ENCODE assay signal across 9 cellular contexts in genomic region chr17:50785942-50786570, GRCh38. TPM values are rescaled to one million over a fixed set of nuclear protein-coding genes. Genes with fewer than 3 reads are reported as not detected.
DNase-seq lines count a peak whose midpoint lies in the region; ATAC-seq and TF ChIP-seq lines count a peak whose summit lies in the region.
"Had no signal": no experiment of that assay in that cellular context is flagged by ENCODE, and none has a peak within 500 bp of the region (broad histone marks: within the 10 kb centered on the region; RNA-seq: fewer than 3 reads in every experiment).

No MANE protein-coding gene starts in this region.

- no peaks in the 10 kb centered on the region for H3K36me3 ChIP-seq in thyroid gland
- H3K36me3 ChIP-seq: neural progenitor cell had no signal

- DNase-seq in NCI-H1105 treated with DMSO at 0.1 percent for 48 hours (lab: John Stamatoyannopoulos, UW) (peak; percentile 20), NCI-H1105 (lab: John Stamatoyannopoulos, UW) (no peak), caudate nucleus (lab: John Stamatoyannopoulos, UW) (peak in 20 of 61 donors; percentile 4 to 82 (median 16)), left lobe of liver (ENCODE audit: low spot score) (no peak), thyroid gland (peak; percentile 52 to 55), ecto neural progenitor cell (ENCODE audit: low spot score) (no peak)

- intact Hi-C loops in thyroid gland (cut with DNase I): loop anchor here (10.0 kb wide), 1 partner anchor 169 kb away; no protein-coding TSS in a partner anchor

- peaks cover 0 to 14% of the 10 kb centered on the region in 2 donors for H3K4me1 ChIP-seq in thyroid gland

- no peaks in the 10 kb centered on the region for H3K9me3 ChIP-seq in thyroid gland

- no peak overlapping the region for H3K4me3 ChIP-seq in thyroid gland (replicated peaks in 1 of 3)
- H3K4me3 ChIP-seq: neural progenitor cell had no signal

- no peak for TF ChIP-seq POLR2A in thyroid gland (IDR thresholded peaks at IDR 0.05)

- no peak for TF ChIP-seq CTCF in thyroid gland (IDR thresholded peaks at IDR 0.05)

- H3K27ac ChIP-seq in caudate nucleus (ENCODE audit: low read depth, low read length) (peak overlapping the region; percentile 75), thyroid gland (peak overlapping the region in 1 of 3 donors; percentile 17)
- H3K27ac ChIP-seq: neural progenitor cell had no signal

- WGBS in thyroid gland, 2 donors: 60 to 62% methylated on average over 9 of the region's 9 CpGs

- no peaks in the 10 kb centered on the region for H3K27me3 ChIP-seq in thyroid gland
- H3K27me3 ChIP-seq: neural progenitor cell had no signal

- ATAC-seq in left lobe of liver (peak; percentile 76), GM21381 (IDR thresholded peaks at IDR 0.05; ENCODE audit: unreplicated experiment) (no peak), GM21390 (IDR thresholded peaks at IDR 0.05; ENCODE audit: unreplicated experiment) (no peak)

RNA-seq across cellular contexts. Expression of gene ANKRD40CL, which starts 18.7 kb away (rescaled TPM):
- total RNA-seq in left lobe of liver: not detected
- total RNA-seq in thyroid gland: not detected

RNA-seq across cellular contexts. Expression of gene WFIKKN2, which starts 49.3 kb away (rescaled TPM):
- total RNA-seq in left lobe of liver (0.08 TPM), thyroid gland (under 1 TPM in 1 of 4 donors, not detected in 3; 0.11 TPM)

Comparison
In these comparisons a context has a peak if more than half of its experiments do, and no peak if none do; other contexts are left out.
1. DNase-seq: peak in NCI-H1105 treated with DMSO at 0.1 percent for 48 hours (single experiment) and thyroid gland (2 of 2); none in NCI-H1105 (single experiment), left lobe of liver (single experiment) and ecto neural progenitor cell (single experiment).